8 cellular contexts compared by ENCODE assay signal in genomic region chr2:171999604-172000469, GRCh38. TPM values are rescaled to one million over a fixed set of nuclear protein-coding genes. Genes with fewer than 3 reads are reported as not detected.
DNase-seq lines count a peak whose midpoint lies in the region; ATAC-seq, FAIRE-seq and TF ChIP-seq lines count a peak whose summit lies in the region.

TSS of gene METAP1D (plus strand) at chr2:171999953. CDS start at chr2:171999970, 17 bp downstream.

- TF ChIP-seq EP300 in H1 (IDR thresholded peaks at IDR 0.05; ENCODE audit: borderline replicate concordance in 1 of 2, low read depth in 2 of 2, low read length in 2 of 2): peak in 1 of 2 experiments; percentile 36; a peak in 1 of 3 replicates

- peaks cover 5% of the 10 kb centered on the region; the same call in 1 of the 2 replicates for H3K4me1 ChIP-seq in Caco-2
- H3K4me1 ChIP-seq in H1 (replicated peaks in 1 of 4; ENCODE audit: control insufficient read depth in 3 of 4, insufficient read depth in 4 of 4, low read length in 3 of 4): peaks cover 0 to 4% (median 1%) of the 10 kb centered on the region in 4 experiments; a peak in 4 of 7 replicates
- no peaks in the 10 kb centered on the region for H3K4me1 ChIP-seq in mesendoderm (ENCODE audit: control insufficient read depth, low read depth, low read length)

- H3K4me1 Mint-ChIP-seq in Caco-2 (ENCODE audit: low read depth, unreplicated experiment): peaks cover 10% of the 10 kb centered on the region

- H3K27me3 ChIP-seq in Caco-2 (replicated peaks; ENCODE audit: control insufficient read depth, insufficient read depth, low read length) (no peaks in the 10 kb centered on the region), H1 (replicated peaks in 1 of 4; ENCODE audit: control insufficient read depth in 3 of 4, extremely low read depth in 1 of 4, insufficient read depth in 3 of 4, low read length in 3 of 4) (peaks cover 0 to 16% (median 7%) of the 10 kb centered on the region in 4 experiments; a peak in 4 of 7 replicates), mesendoderm (ENCODE audit: insufficient read depth, low read length, poor library complexity) (no peaks in the 10 kb centered on the region)

- H3K14ac ChIP-seq in H1 (ENCODE audit: insufficient read length): no peak within 1 kb of the TSS

- H3K9ac ChIP-seq in H1 (replicated peaks in 1 of 4; ENCODE audit: extremely low read depth in 1 of 4, low read depth in 3 of 4, low read length in 3 of 4): peak within 1 kb of the TSS; percentile 80 to 99 (median 99)
- H3K9ac ChIP-seq in mesendoderm (ENCODE audit: low read length): peak within 1 kb of the TSS; percentile 80

- peak; percentile 96 for ATAC-seq in GM21367 (IDR thresholded peaks at IDR 0.05; ENCODE audit: unreplicated experiment)

- peak within 1 kb of the TSS; percentile 100 for H2AFZ ChIP-seq in H1 (ENCODE audit: low read length)

- H3K4me3 ChIP-seq in Caco-2 (ENCODE audit: low read depth, low read length) (peak within 1 kb of the TSS; percentile 55), H1 (ENCODE audit: extremely low read depth in 1 of 4, insufficient read depth in 2 of 4, low read depth in 3 of 4, low read length in 4 of 4) (peak within 1 kb of the TSS; percentile 71 to 97 (median 86)), mesendoderm (ENCODE audit: low read length) (peak within 1 kb of the TSS; percentile 83)

- H4K8ac ChIP-seq in H1 (ENCODE audit: extremely low read depth, insufficient read depth, low read length) (peak within 1 kb of the TSS; percentile 100), mesendoderm (ENCODE audit: low read depth, low read length) (no peak within 1 kb of the TSS)

- CTCF ChIA-PET in Caco-2 (lab: Charles Lee) (interaction anchor here (0.6 kb wide), 1 partner anchor 45 kb away, joined by 4 read pairs; no protein-coding TSS in a partner anchor), H1 (lab: Charles Lee; ENCODE audit: partially characterized antibody) (interaction anchor here (0.6 to 0.8 kb wide), 2 partner anchors 116 to 476 kb away, joined by 3 to 4 read pairs; no protein-coding TSS in a partner anchor)

- H2BK5ac ChIP-seq in H1 (ENCODE audit: low read depth, low read length) (peak within 1 kb of the TSS; percentile 97), mesendoderm (ENCODE audit: low read length) (no peak within 1 kb of the TSS)

- H4K5ac ChIP-seq in H1 (ENCODE audit: insufficient read length, low read depth, low read length) (peak within 1 kb of the TSS; percentile 92), mesendoderm (ENCODE audit: low read length) (peak within 1 kb of the TSS; percentile 35)

- peaks cover 11% of the 10 kb centered on the region for H3K23me2 ChIP-seq in H1 (ENCODE audit: low read depth, low read length)

- H3K36me3 Mint-ChIP-seq in Caco-2 (ENCODE audit: insufficient read depth, unreplicated experiment): peaks cover 7% of the 10 kb centered on the region

- peak within 1 kb of the TSS; percentile 91 for H2BK120ac ChIP-seq in H1 (replicated peaks; ENCODE audit: low read depth, low read length)
- no peak within 1 kb of the TSS for H2BK120ac ChIP-seq in mesendoderm (ENCODE audit: low read depth, low read length)

- H3K27ac ChIP-seq in H1 (ENCODE audit: low read depth, low read length) (peak within 1 kb of the TSS; percentile 90), mesendoderm (ENCODE audit: low read depth, low read length) (no peak within 1 kb of the TSS)

- intact Hi-C loops in Caco-2 (cut with micrococcal nuclease; ENCODE audit: unreplicated experiment): loop anchor here (2.0 to 10.0 kb wide), 2 partner anchors 85 to 103 kb away; partner anchors contain the start of genes DLX1 and DLX2

- H2BK20ac ChIP-seq in H1 (ENCODE audit: low read length): peak within 1 kb of the TSS; percentile 68; the same call in 1 of the 2 replicates

- no peaks in the 10 kb centered on the region for H3K79me2 ChIP-seq in H1 (ENCODE audit: control insufficient read depth in 1 of 2, insufficient read depth in 2 of 2, low read length in 2 of 2)
- H3K79me2 ChIP-seq in mesendoderm (ENCODE audit: control insufficient read depth, insufficient read depth, low read length): no peaks in the 10 kb centered on the region

- peak in 1 of 2 experiments; percentile 39; a peak in 2 of 4 replicates for TF ChIP-seq RAD21 in H1 (IDR thresholded peaks at IDR 0.05 in 1 of 2, conservative IDR thresholded peaks at IDR 0.05 in 1 of 2; ENCODE audit: low read depth in 2 of 2, low read length in 2 of 2)

- H3K4me2 ChIP-seq in H1 (ENCODE audit: insufficient read depth in 1 of 2, low read depth in 2 of 2, low read length in 2 of 2) (peak within 1 kb of the TSS; percentile 60 to 96), mesendoderm (ENCODE audit: low read length) (peak within 1 kb of the TSS; percentile 78)

- H3K23ac ChIP-seq in H1 (ENCODE audit: insufficient read length) (no peak within 1 kb of the TSS), mesendoderm (ENCODE audit: low read length) (no peak within 1 kb of the TSS)

- peak within 1 kb of the TSS; percentile 92; the same call in 1 of the 2 replicates for H3K18ac ChIP-seq in H1 (ENCODE audit: extremely low read depth, low read length)
- H3K18ac ChIP-seq in mesendoderm (ENCODE audit: low read length): no peak within 1 kb of the TSS

- TF ChIP-seq POLR2A in H1 (IDR thresholded peaks at IDR 0.05; ENCODE audit: control extremely low read depth in 1 of 2, low read depth in 2 of 2, low read length in 2 of 2): peak; percentile 88 to 97

- DNase-seq in Caco-2: peak; percentile 94 to 98
- DNase-seq in HT-29 (ENCODE audit: low spot score): peak; percentile 93
- DNase-seq in NOMO-1 (lab: John Stamatoyannopoulos, UW; ENCODE audit: unreplicated experiment in 2 of 2): peak; percentile 82 to 94
- DNase-seq in activated CD8-positive, alpha-beta memory T cell treated with anti-CD3 and anti-CD28 coated beads for 48 hours (ENCODE audit: low read depth in 2 of 3, low spot score in 2 of 3): peak; percentile 67 to 80 (median 70)
- DNase-seq in H1 (ENCODE audit: low read depth in 1 of 2, low spot score in 2 of 2): peak; percentile 81 to 94
- DNase-seq in mesendoderm: peak; percentile 95
- DNase-seq in stimulated activated CD8-positive, alpha-beta memory T cell treated with anti-CD3 and anti-CD28 coated beads, Interleukin-12 subunit alpha, Interleukin-12 subunit beta, amount 100 ng/mL, for 24 hours (ENCODE audit: extremely low read depth): peak; percentile 78

- POLR2A ChIA-PET in Caco-2 (lab: Charles Lee) (interaction anchor here (0.7 kb wide), 1 partner anchor 1200 kb away, joined by 3 read pairs; no protein-coding TSS in a partner anchor), H1 (lab: Charles Lee; ENCODE audit: partially characterized antibody) (interaction anchor here (0.8 to 2.5 kb wide), 8 partner anchors 10 to 86 kb away, joined by 3 to 6 read pairs (median 3); no protein-coding TSS in a partner anchor)

- peak within 1 kb of the TSS; percentile 97 for H2AK5ac ChIP-seq in H1 (ENCODE audit: low read depth, low read length)
- no peak within 1 kb of the TSS for H2AK5ac ChIP-seq in mesendoderm (ENCODE audit: low read length)

- H3K4ac ChIP-seq in H1 (replicated peaks; ENCODE audit: insufficient read length, low read depth, low read length) (peak within 1 kb of the TSS; percentile 99), mesendoderm (ENCODE audit: low read depth, low read length) (no peak within 1 kb of the TSS)

- no peaks in the 10 kb centered on the region for H3K36me3 ChIP-seq in Caco-2 (ENCODE audit: control insufficient read depth, insufficient read depth, low read length)
- no peaks in the 10 kb centered on the region for H3K36me3 ChIP-seq in H1 (ENCODE audit: control insufficient read depth in 2 of 4, insufficient read depth in 4 of 4, low read length in 3 of 4)
- no peaks in the 10 kb centered on the region for H3K36me3 ChIP-seq in mesendoderm (ENCODE audit: control insufficient read depth, insufficient read depth, low read length)

- H3K79me1 ChIP-seq in H1 (ENCODE audit: low read depth, low read length): no peaks in the 10 kb centered on the region
- H3K79me1 ChIP-seq in mesendoderm (ENCODE audit: low read length): no peaks in the 10 kb centered on the region

- 2% methylated on average over 72 of the region's 73 CpGs; no CpG with 5 or more reads in 1 of the 2 experiments for WGBS in H1 (ENCODE audit: extremely low coverage in 1 of 2, insufficient coverage in 1 of 2, insufficient read length in 1 of 2, insufficient replicate concordance in 2 of 2, low coverage in 1 of 2, low lambda C conversion rate in 2 of 2, missing lambda C conversion rate in 1 of 2), 2 experiments
- no CpG with 5 or more reads among the region's 73 CpGs for WGBS in mesendoderm (ENCODE audit: extremely low coverage, insufficient coverage, low lambda C conversion rate)

- no peaks in the 10 kb centered on the region for H3K9me3 Mint-ChIP-seq in Caco-2 (ENCODE audit: unreplicated experiment)

- H3K27ac Mint-ChIP-seq in Caco-2 (ENCODE audit: unreplicated experiment): peak within 1 kb of the TSS; percentile 99

- BruUV-seq in Caco-2 (replicated peaks; lab: Mats Ljungman, UMichigan): no TSS peak

- peak within 1 kb of the TSS; percentile 100 for H2BK12ac ChIP-seq in H1 (ENCODE audit: low read depth, low read length)

- H3K4me3 Mint-ChIP-seq in Caco-2 (ENCODE audit: unreplicated experiment): peak within 1 kb of the TSS; percentile 99

- H3K56ac ChIP-seq in H1 (replicated peaks; ENCODE audit: insufficient read length, low read depth, low read length) (peak within 1 kb of the TSS; percentile 87), mesendoderm (ENCODE audit: low read length) (peak within 1 kb of the TSS; percentile 91)

- H3K9me3 ChIP-seq in Caco-2 (no peaks in the 10 kb centered on the region), H1 (ENCODE audit: insufficient read depth in 2 of 2, low read depth in 1 of 2, low read length in 1 of 2) (no peaks in the 10 kb centered on the region)

- H3K27me3 Mint-ChIP-seq in Caco-2 (ENCODE audit: insufficient read depth, unreplicated experiment): no peaks in the 10 kb centered on the region

- H4K20me1 ChIP-seq in H1 (replicated peaks in 1 of 2; ENCODE audit: control insufficient read depth in 1 of 2, insufficient read depth in 2 of 2, low read length in 2 of 2): no peaks in the 10 kb centered on the region

- TF ChIP-seq CTCF in Caco-2 (IDR thresholded peaks at IDR 0.05; ENCODE audit: insufficient read depth in 1 of 2, low read depth in 1 of 2, low read length in 1 of 2, severe bottlenecking in 1 of 2, unreplicated experiment in 1 of 2) (no peak), H1 (IDR thresholded peaks at IDR 0.05; ENCODE audit: control extremely low read depth in 1 of 3, insufficient read depth in 1 of 3, low read depth in 1 of 3, low read length in 3 of 3) (peak in 1 of 3 experiments; percentile 15; a peak in 1 of 4 replicates)

- H2BK15ac ChIP-seq in H1 (ENCODE audit: low read length) (peak within 1 kb of the TSS; percentile 84), mesendoderm (replicated peaks; ENCODE audit: low read depth) (no peak within 1 kb of the TSS)

- peak within 1 kb of the TSS; percentile 100 for H4K91ac ChIP-seq in H1 (replicated peaks; ENCODE audit: insufficient read length, low read length)

- no peak for FAIRE-seq in H1 (lab: Jason Lieb, UNC)

RNA-seq across cellular contexts. Expression of gene METAP1D, which starts in this region (rescaled TPM):
- total RNA-seq in Caco-2 (2022): 8.5 and 10.4 TPM in 2 replicates
- total RNA-seq in HT-29 (2014; rRNA removed; shearing (Covaris generic)): 6.2 and 8.5 TPM in 2 replicates
- total RNA-seq in H1 (2021; fragmentation: NEBNext Ultra II Directional; extraction: Animal tissue kit (Norgen Biotek cat#: 25700)): 6.2 and 6.4 TPM in 2 replicates
- polyA plus RNA-seq in H1 (2011; rRNA removed): 3.9 and 4.7 TPM in 2 replicates
- polyA plus RNA-seq in H1 (2011; cell fraction: cytosol; rRNA removed): 5.5 TPM
- 6.9 TPM for polyA plus RNA-seq in H1 (2011; cell fraction: nucleus; rRNA removed)
- polyA plus RNA-seq in H1 (2012, experiment 1 of 2): 4.1 to 8.5 TPM (median 5.8 TPM) in 4 replicates
- polyA plus RNA-seq in H1 (2012, experiment 2 of 2): 1.4 TPM
- polyA plus RNA-seq in H1 (2013, experiment 1 of 2): 5.4 TPM
- polyA plus RNA-seq in H1 (2013, experiment 2 of 2): 5.5 TPM
- 8.5 and 10.3 TPM in 2 replicates for polyA minus RNA-seq in H1 (2011; rRNA and poly(A)+ RNA removed)
- polyA minus RNA-seq in H1 (2011; cell fraction: cytosol; rRNA and poly(A)+ RNA removed): 6.1 TPM
- polyA minus RNA-seq in H1 (2011; cell fraction: nucleus; rRNA and poly(A)+ RNA removed): 13.0 TPM
- polyA plus RNA-seq in mesendoderm (2013, experiment 1 of 2): 4.9 TPM
- polyA plus RNA-seq in mesendoderm (2013, experiment 2 of 2): 6.9 TPM
